In the genomic region with DNA sequence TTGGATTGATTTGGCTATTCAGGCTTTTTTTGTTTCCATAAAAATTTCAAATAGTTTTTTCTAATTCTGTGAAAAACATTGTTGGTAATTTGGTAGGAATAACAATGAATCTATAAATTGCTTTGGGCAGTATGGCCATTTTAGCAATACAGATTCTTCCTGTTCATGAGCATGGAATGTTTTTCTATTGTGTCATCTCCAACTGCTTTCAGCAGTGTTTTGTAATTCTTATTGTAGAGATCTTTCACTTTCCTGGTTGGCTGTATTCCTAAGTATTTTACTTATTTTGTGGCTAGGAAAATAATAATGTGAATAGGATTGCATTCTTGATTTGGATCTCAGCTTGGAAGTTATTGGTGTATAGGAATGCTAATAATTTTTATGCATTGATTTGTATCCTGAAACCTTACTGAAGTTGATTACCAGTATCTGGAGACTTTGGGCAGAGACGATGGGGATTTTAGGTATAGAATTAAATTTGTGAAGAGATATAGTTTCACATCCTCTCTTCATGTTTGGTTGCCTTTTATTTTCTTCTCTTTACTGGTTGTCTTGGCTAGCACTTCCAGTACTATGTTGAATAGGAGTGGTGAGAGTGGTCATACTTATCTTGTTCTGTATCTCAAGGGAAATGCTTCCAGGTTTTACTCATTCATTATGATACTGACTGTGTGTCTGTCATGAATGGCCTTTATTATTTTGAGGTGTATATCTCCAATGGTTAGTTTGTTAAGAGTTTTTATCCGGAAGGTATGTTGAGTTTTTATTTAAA, we compare ENCODE assay signal across 21 cellular contexts. TPM values are rescaled to one million over a fixed set of nuclear protein-coding genes. Genes with fewer than 3 reads are reported as not detected.
A peak's percentile ranks its signal among the peaks of the same experiment; 100 is the strongest.
DNase-seq lines count a peak whose midpoint lies in the region; ATAC-seq, FAIRE-seq and TF ChIP-seq lines count a peak whose summit lies in the region.
"Had no signal": no experiment of that assay in that cellular context is flagged by ENCODE, and none has a peak within 500 bp of the region (broad histone marks: within the 10 kb centered on the region; RNA-seq: fewer than 3 reads in every experiment).

No MANE protein-coding gene starts in this region.

- no peak overlapping the region for H3K4me2 ChIP-seq in PC-3 (ENCODE audit: low read length)
- H3K4me2 ChIP-seq: BLaER1 treated with 17β-estradiol and CSF1 and Interleukin-3, amounts not matched to agents 10 nM and 100 nM had no signal

- no peak overlapping the region for H3K9ac ChIP-seq in PC-3 (ENCODE audit: low read length)
- H3K9ac ChIP-seq: BLaER1 treated with 17β-estradiol and CSF1 and Interleukin-3, amounts not matched to agents 10 nM and 100 nM had no signal

- H3K27ac ChIP-seq in PC-3 (ENCODE audit: low read length): no peak overlapping the region
- H3K27ac ChIP-seq in small intestine (ENCODE audit: low read depth in 1 of 2, low read length in 1 of 2): no peak overlapping the region
- no peak overlapping the region for H3K27ac ChIP-seq in tibial nerve
- H3K27ac ChIP-seq: ascending aorta; BLaER1 treated with 17β-estradiol and CSF1 and Interleukin-3, amounts not matched to agents 10 nM and 100 nM; gastroesophageal sphincter; neutrophil had no signal

- TF ChIP-seq CTCF in PC-3 (conservative IDR thresholded peaks at IDR 0.05; ENCODE audit: low read depth, low read length) (no peak), tibial nerve (IDR thresholded peaks at IDR 0.05) (no peak)

- no peaks in the 10 kb centered on the region for H3K4me1 ChIP-seq in PC-3 (ENCODE audit: insufficient read depth, low read length)
- no peaks in the 10 kb centered on the region for H3K4me1 ChIP-seq in small intestine (ENCODE audit: control insufficient read depth in 2 of 2, insufficient read depth in 1 of 2, low read depth in 1 of 2, low read length in 1 of 2)
- H3K4me1 ChIP-seq in tibial nerve: no peaks in the 10 kb centered on the region
- H3K4me1 ChIP-seq: ascending aorta; BLaER1 treated with 17β-estradiol and CSF1 and Interleukin-3, amounts not matched to agents 10 nM and 100 nM; gastroesophageal sphincter had no signal

- no peaks in the 10 kb centered on the region; the same call in 1 of the 2 replicates for H3K9me3 ChIP-seq in PC-3 (ENCODE audit: low read length)
- H3K9me3 ChIP-seq in small intestine (ENCODE audit: control insufficient read depth, low read depth): no peaks in the 10 kb centered on the region
- H3K9me3 ChIP-seq in tibial nerve: peaks cover 0 to 16% (median 0%) of the 10 kb centered on the region in 4 donors
- H3K9me3 ChIP-seq: neutrophil had no signal

- no peak overlapping the region for H2AFZ ChIP-seq in PC-3 (ENCODE audit: low read length)

- no peak for FAIRE-seq in small intestine (lab: Jason Lieb, UNC)

- CTCF ChIA-PET in PC-3 (lab: Charles Lee): no interaction called here

- H3K27me3 ChIP-seq in PC-3 (ENCODE audit: low read length): peaks cover 30% of the 10 kb centered on the region
- H3K27me3 ChIP-seq in small intestine (ENCODE audit: control insufficient read depth in 2 of 2, insufficient read depth in 2 of 2, low read length in 2 of 2): peaks cover 0 to 2% of the 10 kb centered on the region in 2 donors
- H3K27me3 ChIP-seq in tibial nerve: no peaks in the 10 kb centered on the region
- H3K27me3 ChIP-seq: ascending aorta; BLaER1 treated with 17β-estradiol and CSF1 and Interleukin-3, amounts not matched to agents 10 nM and 100 nM; gastroesophageal sphincter; neutrophil had no signal

- POLR2A ChIA-PET in PC-3 (lab: Charles Lee; ENCODE audit: unreplicated experiment): no interaction called here

- TF ChIP-seq POLR2A in tibial nerve (IDR thresholded peaks at IDR 0.05): no peak

- intact Hi-C loops in PC-3 (cut with micrococcal nuclease): no loop called here

- TF ChIP-seq EP300 in tibial nerve (IDR thresholded peaks at IDR 0.05): no peak

- BruUV-seq in PC-3 (replicated peaks; lab: Mats Ljungman, UMichigan): no TSS peak

- no peaks in the 10 kb centered on the region for H3K79me2 ChIP-seq in PC-3 (ENCODE audit: low read length)

- H3K9me2 ChIP-seq in PC-3 (replicated peaks; ENCODE audit: low read length): no peaks in the 10 kb centered on the region

- H3K36me3 ChIP-seq in PC-3 (ENCODE audit: low read depth, low read length) (no peaks in the 10 kb centered on the region), small intestine (ENCODE audit: control insufficient read depth in 2 of 2, insufficient read depth in 2 of 2, low read length in 2 of 2) (no peaks in the 10 kb centered on the region), tibial nerve (no peaks in the 10 kb centered on the region)
- H3K36me3 ChIP-seq: ascending aorta, gastroesophageal sphincter, neutrophil had no signal

- H3K4me3 ChIP-seq in PC-3 (ENCODE audit: low read length): no peak overlapping the region
- no peak overlapping the region for H3K4me3 ChIP-seq in small intestine (ENCODE audit: low read depth in 1 of 2, low read length in 2 of 2)
- no peak overlapping the region for H3K4me3 ChIP-seq in tibial nerve
- H3K4me3 ChIP-seq: ascending aorta; BLaER1 treated with 17β-estradiol and CSF1 and Interleukin-3, amounts not matched to agents 10 nM and 100 nM; gastroesophageal sphincter had no signal

- H3F3A ChIP-seq in PC-3 (ENCODE audit: low read length, unreplicated experiment): no peaks in the 10 kb centered on the region

- DNase-seq in EL: peak; percentile 86
- peak; percentile 8 for DNase-seq in PC-3
- DNase-seq in dermis blood vessel endothelial cell: peak; percentile 19
- DNase-seq in non-pigmented ciliary epithelial cell (ENCODE audit: low read depth): peak; percentile 19
- DNase-seq in small intestine: no peak
- DNase-seq in tibial nerve (ENCODE audit: low spot score in 2 of 2): no peak
- DNase-seq in NOMO-1 (lab: John Stamatoyannopoulos, UW; ENCODE audit: unreplicated experiment in 2 of 2): no peak
- DNase-seq in RPMI8226: no peak
- DNase-seq: activated CD4-positive, alpha-beta memory T cell treated with anti-CD3 and anti-CD28 coated beads, Interleukin-2, amount 10 ng/mL, durations not matched to agents 7 days and 5 days; activated effector memory CD4-positive, alpha-beta T cell treated with Interleukin-2 at 50 U/mL for 16 hours; DMS53; mesendoderm; NCI-H1694 treated with DMSO at 0.1 percent for 48 hours; NCI-H510A treated with DMSO at 0.1 percent for 48 hours; OCI-M1 had no signal

- no peak for ATAC-seq in PC-3
- ATAC-seq: gastroesophageal sphincter; sciatic nerve; stimulated activated effector memory CD8-positive, alpha-beta T cell treated with anti-CD3 and anti-CD28 coated beads, Interleukin-12 subunit alpha, Interleukin-12 subunit beta, amount 100 ng/mL, for 72 hours had no signal

- WGBS in small intestine, 3 donors: 78 to 83% (median 79%) methylated on average over 2 of the region's 2 CpGs
- 82 to 90% methylated on average over 2 of the region's 2 CpGs for WGBS in tibial nerve, 2 donors

- no peaks in the 10 kb centered on the region for H4K20me1 ChIP-seq in PC-3 (ENCODE audit: low read length)
- H4K20me1 ChIP-seq: BLaER1 treated with 17β-estradiol and CSF1 and Interleukin-3, amounts not matched to agents 10 nM and 100 nM had no signal

RNA-seq across cellular contexts. Expression of a gene that starts 57.3 kb away (rescaled TPM):
- 25.7 and 30.0 TPM in 2 replicates for total RNA-seq in PC-3 (2014; rRNA removed)
- 43.1 and 70.1 TPM in 2 replicates for total RNA-seq in dermis blood vessel endothelial cell
- 10 to 100 TPM; 37.0 to 41.2 (median 39.3) TPM for polyA plus RNA-seq in small intestine
- total RNA-seq in tibial nerve: 10 to 100 TPM; 30.3 to 64.3 (median 37.6) TPM

RNA-seq across cellular contexts. Expression of a gene that starts 57.4 kb away (rescaled TPM):
- total RNA-seq in PC-3 (2014; rRNA removed) (20.6 and 29.6 TPM in 2 replicates), dermis blood vessel endothelial cell (41.9 and 57.7 TPM in 2 replicates), tibial nerve (10 to 100 TPM; 30.3 to 37.8 (median 32.8) TPM)
- 10 to 100 TPM in 2 of 3 donors, 1 to 10 TPM in 1; 10.0 to 23.2 (median 13.2) TPM for polyA plus RNA-seq in small intestine

Comparison
In these comparisons a context has a peak if more than half of its experiments do, and no peak if none do; other contexts are left out.
1. DNase-seq: peak in EL (single experiment), PC-3 (single experiment), dermis blood vessel endothelial cell (single experiment) and non-pigmented ciliary epithelial cell (single experiment); none in small intestine (single experiment), tibial nerve (0 of 2), NOMO-1 (0 of 2) and RPMI8226 (single experiment).